In the genomic region with DNA sequence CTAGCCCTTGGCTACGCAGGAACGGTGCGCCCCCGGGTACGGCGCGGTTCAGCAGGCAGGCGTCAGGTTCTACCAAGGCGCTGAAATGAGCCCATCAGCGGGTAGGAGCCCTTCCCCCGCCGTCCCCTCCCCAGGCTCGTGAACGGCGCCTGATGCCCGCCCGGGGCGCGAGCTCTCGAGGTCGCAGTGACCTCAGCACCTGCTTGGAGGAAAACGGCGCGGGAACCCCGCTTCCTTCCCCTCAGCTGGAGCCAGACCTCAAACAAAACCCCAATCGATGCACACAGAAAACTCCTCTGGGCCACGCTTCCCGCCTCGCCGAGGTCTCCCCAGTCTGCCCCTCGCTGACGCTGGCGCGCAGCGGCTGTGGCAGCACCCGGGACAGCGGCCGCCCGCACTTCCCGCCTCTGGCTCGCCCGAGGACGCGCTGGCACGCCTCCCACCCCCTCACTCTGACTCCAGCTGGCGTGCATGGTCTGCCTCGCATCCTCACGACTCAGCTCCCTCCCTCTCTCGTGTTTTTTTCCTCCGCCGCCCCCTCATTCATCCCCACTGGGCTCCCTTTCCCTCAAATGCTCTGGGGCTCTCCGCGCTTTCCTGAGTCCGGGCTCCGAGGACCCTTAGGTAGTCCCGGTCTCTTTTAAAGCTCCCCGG, we compare ENCODE assay signal across 8 cellular contexts. TPM values are rescaled to one million over a fixed set of nuclear protein-coding genes. Genes with fewer than 3 reads are reported as not detected.
DNase-seq lines count a peak whose midpoint lies in the region; ATAC-seq, FAIRE-seq and TF ChIP-seq lines count a peak whose summit lies in the region.

No MANE protein-coding gene starts in this region.

- H2BK12ac ChIP-seq in H9 (ENCODE audit: insufficient read length, low read depth, low read length) = no peak overlapping the region

- no peak overlapping the region for H4K91ac ChIP-seq in H9 (ENCODE audit: insufficient read length, low read depth, low read length)

- no peak overlapping the region for H4K5ac ChIP-seq in H9 (ENCODE audit: insufficient read length, low read depth, low read length)

- no peaks in the 10 kb centered on the region for H4K20me1 ChIP-seq in H9 (ENCODE audit: control insufficient read depth, insufficient read depth, insufficient read length)

- no peak overlapping the region for H3K14ac ChIP-seq in H9 (ENCODE audit: insufficient read depth, low read length)

- H3K27ac ChIP-seq in A549 (no peak overlapping the region), H9 (ENCODE audit: insufficient read length, low read depth, low read length) (no peak overlapping the region), left lung (no peak overlapping the region), subcutaneous abdominal adipose tissue (ENCODE audit: low read depth, low read length) (no peak overlapping the region)

- no peak for TF ChIP-seq POLR2A in A549 (IDR thresholded peaks at IDR 0.05; ENCODE audit: low read length)

- no peaks in the 10 kb centered on the region for H3K79me1 ChIP-seq in H9 (ENCODE audit: insufficient read depth, low read depth, low read length, poor library complexity, severe bottlenecking)

- POLR2A ChIA-PET in A549 (lab: Yijun Ruan, JAX) = no interaction called here

- no peak overlapping the region for H3K4ac ChIP-seq in H9 (ENCODE audit: low read depth, low read length)

- H2AFZ ChIP-seq in H9 (ENCODE audit: low read length) = no peak overlapping the region

- intact Hi-C loops in activated T-helper 1 cell treated with anti-CD3 and anti-CD28 coated beads, Interleukin-12 subunit alpha, Interleukin-12 subunit beta, Interleukin-2, Interleukin-4 antibody, amounts not matched to agents 30 ng/mL and 10 ng/mL and 1 ng/mL, durations not matched to agents 14 hours and 24 hours and 36 hours (cut with micrococcal nuclease) = loop anchor here (2.0 kb wide), 1 partner anchor 1531 kb away; no protein-coding TSS in a partner anchor
- intact Hi-C loops in left lung (cut with DNase I) = no loop called here

- ATAC-seq in A549 (peak; percentile 57 to 77; a peak in 5 of 6 replicates), left lung (peak; percentile 82), HG02870 (IDR thresholded peaks at IDR 0.05; ENCODE audit: unreplicated experiment) (no peak)

- DNase-seq in A549 (ENCODE audit: low read depth in 1 of 2, low spot score in 1 of 2) = peak in 1 of 2 experiments; percentile 25
- DNase-seq in H9 = peak; percentile 82
- DNase-seq in activated T-helper 1 cell treated with anti-CD3 and anti-CD28 coated beads, Interleukin-12 subunit alpha, Interleukin-12 subunit beta, Interleukin-2, Interleukin-4 antibody, amounts not matched to agents 30 ng/mL and 10 ng/mL and 1 ng/mL, durations not matched to agents 14 hours and 24 hours and 36 hours (ENCODE audit: low spot score) = no peak
- DNase-seq in left lung = peak in 1 of 2 donors; percentile 73
- no peak for DNase-seq in SKM-1 (lab: John Stamatoyannopoulos, UW; ENCODE audit: unreplicated experiment)
- DNase-seq in HFFc6 = no peak

- H3K18ac ChIP-seq in H9 (ENCODE audit: insufficient read length, low read depth, low read length) = no peak overlapping the region

- no peaks in the 10 kb centered on the region for H3K79me2 ChIP-seq in H9 (ENCODE audit: insufficient read depth, low read length)

- H3K56ac ChIP-seq in H9 (ENCODE audit: insufficient read length, low read depth, low read length) = no peak overlapping the region

- FAIRE-seq in A549 (lab: Jason Lieb, UNC) = no peak

- H2BK5ac ChIP-seq in H9 (ENCODE audit: insufficient read length, low read length) = no peak overlapping the region

- H3K9me3 ChIP-seq in A549 (0 out of 3 replicates have a peak, but pooled peaks cover 2% of the 10 kb centered on the region), H9 (ENCODE audit: control insufficient read depth, low read depth, low read length) (no peaks in the 10 kb centered on the region), left lung (no peaks in the 10 kb centered on the region), subcutaneous abdominal adipose tissue (ENCODE audit: control insufficient read depth in 5 of 5, low read length in 5 of 5) (peaks cover 0 to 3% (median 0%) of the 10 kb centered on the region in 5 donors)

- H3K36me3 Mint-ChIP-seq in H9 (ENCODE audit: insufficient read depth in 1 of 3, low read depth in 3 of 3) = no peaks in the 10 kb centered on the region; a peak in 2 of 7 replicates
- peaks cover 5% of the 10 kb centered on the region for H3K36me3 Mint-ChIP-seq in activated T-helper 1 cell treated with anti-CD3 and anti-CD28 coated beads, Interleukin-12 subunit alpha, Interleukin-12 subunit beta, Interleukin-2, Interleukin-4 antibody, amounts not matched to agents 30 ng/mL and 10 ng/mL and 1 ng/mL, durations not matched to agents 14 hours and 24 hours and 36 hours (ENCODE audit: low read depth)
- H3K36me3 Mint-ChIP-seq in HFFc6 (ENCODE audit: low read depth) = peaks cover 5% of the 10 kb centered on the region

- no peak for TF ChIP-seq RAD21 in A549 (conservative IDR thresholded peaks at IDR 0.05 in 1 of 2, IDR thresholded peaks at IDR 0.05 in 1 of 2)

- H4K8ac ChIP-seq in H9 (replicated peaks; ENCODE audit: insufficient read length, low read depth, low read length) = no peak overlapping the region

- no peak overlapping the region for H3T11ph ChIP-seq in H9 (ENCODE audit: low read length)

- H3K27ac Mint-ChIP-seq in H9 (peak overlapping the region in 2 of 3 experiments; percentile 16 to 48; a peak in 2 of 7 replicates), HFFc6 (no peak overlapping the region)
- peak overlapping the region; percentile 55 for H3K27ac Mint-ChIP-seq in activated T-helper 1 cell treated with anti-CD3 and anti-CD28 coated beads, Interleukin-12 subunit alpha, Interleukin-12 subunit beta, Interleukin-2, Interleukin-4 antibody, amounts not matched to agents 30 ng/mL and 10 ng/mL and 1 ng/mL, durations not matched to agents 14 hours and 24 hours and 36 hours

- H2BK15ac ChIP-seq in H9 (ENCODE audit: low read depth, low read length) = no peak overlapping the region

- H3K4me3 Mint-ChIP-seq in H9 (peak overlapping the region; percentile 63 to 83), HFFc6 (no peak overlapping the region)
- H3K4me3 Mint-ChIP-seq in activated T-helper 1 cell treated with anti-CD3 and anti-CD28 coated beads, Interleukin-12 subunit alpha, Interleukin-12 subunit beta, Interleukin-2, Interleukin-4 antibody, amounts not matched to agents 30 ng/mL and 10 ng/mL and 1 ng/mL, durations not matched to agents 14 hours and 24 hours and 36 hours = no peak overlapping the region

- H3K4me1 Mint-ChIP-seq in H9 (peaks cover 62% of the 10 kb centered on the region in 2 experiments), HFFc6 (ENCODE audit: low read depth) (no peaks in the 10 kb centered on the region)
- H3K4me1 Mint-ChIP-seq in activated T-helper 1 cell treated with anti-CD3 and anti-CD28 coated beads, Interleukin-12 subunit alpha, Interleukin-12 subunit beta, Interleukin-2, Interleukin-4 antibody, amounts not matched to agents 30 ng/mL and 10 ng/mL and 1 ng/mL, durations not matched to agents 14 hours and 24 hours and 36 hours (ENCODE audit: low read depth) = peaks cover 15% of the 10 kb centered on the region

- H3K27me3 Mint-ChIP-seq in H9 (ENCODE audit: low read depth) (peaks cover 67% of the 10 kb centered on the region), HFFc6 (ENCODE audit: insufficient read depth) (peaks cover 36% of the 10 kb centered on the region)
- peaks cover 81% of the 10 kb centered on the region for H3K27me3 Mint-ChIP-seq in activated T-helper 1 cell treated with anti-CD3 and anti-CD28 coated beads, Interleukin-12 subunit alpha, Interleukin-12 subunit beta, Interleukin-2, Interleukin-4 antibody, amounts not matched to agents 30 ng/mL and 10 ng/mL and 1 ng/mL, durations not matched to agents 14 hours and 24 hours and 36 hours (ENCODE audit: insufficient read depth)

- peaks cover 3 to 9% of the 10 kb centered on the region in 2 experiments; a peak in 2 of 5 replicates for H3K9me3 Mint-ChIP-seq in H9
- H3K9me3 Mint-ChIP-seq in activated T-helper 1 cell treated with anti-CD3 and anti-CD28 coated beads, Interleukin-12 subunit alpha, Interleukin-12 subunit beta, Interleukin-2, Interleukin-4 antibody, amounts not matched to agents 30 ng/mL and 10 ng/mL and 1 ng/mL, durations not matched to agents 14 hours and 24 hours and 36 hours = no peaks in the 10 kb centered on the region
- peaks cover 26% of the 10 kb centered on the region; the same call in 1 of the 2 replicates for H3K9me3 Mint-ChIP-seq in HFFc6

- H3K4me2 ChIP-seq in A549 (peak overlapping the region; percentile 68), H9 (ENCODE audit: insufficient read depth, insufficient read length, low read length) (peak overlapping the region; percentile 57)

- CTCF ChIA-PET in A549 (lab: Yijun Ruan, JAX) = no interaction called here

- H2BK120ac ChIP-seq in H9 (ENCODE audit: low read depth, low read length, poor library complexity, severe bottlenecking) = no peak overlapping the region

- peaks cover 23% of the 10 kb centered on the region; the same call in 2 of the 3 replicates for H3K4me1 ChIP-seq in A549
- peaks cover 7% of the 10 kb centered on the region; the same call in 1 of the 2 replicates for H3K4me1 ChIP-seq in H9 (ENCODE audit: insufficient read depth, low read length)
- H3K4me1 ChIP-seq in left lung = peaks cover 4 to 24% of the 10 kb centered on the region in 2 donors
- peaks cover 0 to 35% (median 30%) of the 10 kb centered on the region in 5 donors for H3K4me1 ChIP-seq in subcutaneous abdominal adipose tissue (ENCODE audit: control insufficient read depth in 5 of 5, insufficient read depth in 5 of 5, low read length in 5 of 5)

- H3K9ac ChIP-seq in H9 (ENCODE audit: extremely low read depth, insufficient read length, low read length) (no peak overlapping the region), subcutaneous abdominal adipose tissue (ENCODE audit: low read length in 5 of 5) (no peak overlapping the region)

- no peak for TF ChIP-seq CTCF in A549 (IDR thresholded peaks at IDR 0.05)
- TF ChIP-seq CTCF in H9 (conservative IDR thresholded peaks at IDR 0.05) = no peak
- TF ChIP-seq CTCF in left lung (IDR thresholded peaks at IDR 0.05) = no peak
- no peak for TF ChIP-seq CTCF in HFFc6 (IDR thresholded peaks at IDR 0.05)

- H2AK5ac ChIP-seq in H9 (ENCODE audit: insufficient read length, low read length) = no peak overlapping the region

- no peak overlapping the region for H2BK20ac ChIP-seq in H9 (ENCODE audit: low read depth, low read length, poor library complexity, severe bottlenecking)

- H3K4me3 ChIP-seq in A549 (peak overlapping the region; percentile 28; the same call in 2 of the 3 replicates), left lung (no peak overlapping the region), subcutaneous abdominal adipose tissue (ENCODE audit: low read depth in 1 of 5, low read length in 5 of 5) (peak overlapping the region in 3 of 5 donors; percentile 12 to 49 (median 17))

- H3K27me3 ChIP-seq in H9 (ENCODE audit: insufficient read depth, low read length) (peaks cover 65% of the 10 kb centered on the region), left lung (peaks cover 97 to 100% of the 10 kb centered on the region in 2 donors), subcutaneous abdominal adipose tissue (ENCODE audit: control insufficient read depth in 5 of 5, insufficient read depth in 4 of 5, low read length in 5 of 5) (peaks cover 71 to 88% (median 83%) of the 10 kb centered on the region in 5 donors)

- no peak for TF ChIP-seq EP300 in A549 (IDR thresholded peaks at IDR 0.05)

- WGBS in A549 (ENCODE audit: missing lambda C conversion rate) = 14% methylated on average over 33 of the region's 57 CpGs
- no CpG with 5 or more reads among the region's 57 CpGs for WGBS in H9 (ENCODE audit: extremely low coverage, insufficient read length, low lambda C conversion rate)

- no peaks in the 10 kb centered on the region for H3K36me3 ChIP-seq in left lung
- H3K36me3 ChIP-seq in subcutaneous abdominal adipose tissue (ENCODE audit: control insufficient read depth in 5 of 5, insufficient read depth in 5 of 5, low read length in 5 of 5) = no peaks in the 10 kb centered on the region

- H3K23ac ChIP-seq in H9 (ENCODE audit: insufficient read length, low read depth, low read length) = no peak overlapping the region

- H3K23me2 ChIP-seq in H9 (ENCODE audit: insufficient read length, low read depth, low read length, poor library complexity, severe bottlenecking) = peaks cover 40% of the 10 kb centered on the region

RNA-seq across cellular contexts. Expression of a gene that starts 0.5 kb away (rescaled TPM):
- polyA plus RNA-seq in A549 (2011; rRNA removed) (not detected in 2 replicates), A549 (2017; fragmentation: RNase III; extraction: RNeasy Plus Mini Kit Qiagen cat#74134 plus additional on column Dnase treatment) (not detected in 3 replicates)
- not detected in 2 replicates for polyA plus RNA-seq in A549 (2012; cell fraction: cytosol; rRNA removed)
- polyA plus RNA-seq in A549 (2012; cell fraction: nucleus; rRNA removed) = not detected in 2 replicates
- not detected in 2 replicates for polyA minus RNA-seq in A549 (2011; rRNA and poly(A)+ RNA removed)
- total RNA-seq in H9 (2021) (2.0 and 2.3 TPM in 2 replicates), left lung (not detected)
- not detected in 2 replicates for total RNA-seq in activated T-helper 1 cell treated with anti-CD3 and anti-CD28 coated beads, Interleukin-12 subunit alpha, Interleukin-12 subunit beta, Interleukin-2, Interleukin-4 antibody, amounts not matched to agents 30 ng/mL and 10 ng/mL and 1 ng/mL, durations not matched to agents 14 hours and 24 hours and 36 hours
- total RNA-seq in HFFc6 (2021; fragmentation: NEBNext Ultra II Directional; extraction: Animal tissue kit (Norgen Biotek cat#: 25700)) = not detected

Comparison
In these comparisons a context has a peak if more than half of its experiments do, and no peak if none do; other contexts are left out.
1. H3K4me3 ChIP-seq: peak in A549 (single experiment) and subcutaneous abdominal adipose tissue (3 of 5); none in left lung (0 of 2).
2. H3K4me3 Mint-ChIP-seq: peak in H9 (2 of 2); none in activated T-helper 1 cell treated with anti-CD3 and anti-CD28 coated beads, Interleukin-12 subunit alpha, Interleukin-12 subunit beta, Interleukin-2, Interleukin-4 antibody, amounts not matched to agents 30 ng/mL and 10 ng/mL and 1 ng/mL, durations not matched to agents 14 hours and 24 hours and 36 hours (single experiment) and HFFc6 (single experiment).